In genomic region chr2:201961401-201961800, GRCh38 we compare ENCODE assay signal across 18 cellular contexts.
DNase-seq lines count a peak whose midpoint lies in the region; ATAC-seq and TF ChIP-seq lines count a peak whose summit lies in the region.
"Had no signal": no experiment of that assay in that cellular context is flagged by ENCODE, and none has a peak within 500 bp of the region (broad histone marks: within the 10 kb centered on the region; RNA-seq: fewer than 3 reads in every experiment).

No MANE protein-coding gene starts in this region.

- peaks cover 52% of the 10 kb centered on the region for H3K4me1 Mint-ChIP-seq in neural crest cell
- H3K4me1 Mint-ChIP-seq in stimulated activated effector memory CD8-positive, alpha-beta T cell treated with anti-CD3 and anti-CD28 coated beads, Interleukin-12 subunit alpha, Interleukin-12 subunit beta, amount 100 ng/mL, for 72 hours = peaks cover 6% of the 10 kb centered on the region

- ATAC-seq in stimulated activated effector memory CD8-positive, alpha-beta T cell treated with anti-CD3 and anti-CD28 coated beads, Interleukin-12 subunit alpha, Interleukin-12 subunit beta, amount 100 ng/mL, for 72 hours = peak; percentile 14
- ATAC-seq: A549; CD8-positive, alpha-beta T cell had no signal

- TF ChIP-seq CTCF in neural crest cell (conservative IDR thresholded peaks at IDR 0.05) = no peak
- TF ChIP-seq CTCF in thyroid gland (IDR thresholded peaks at IDR 0.05) = no peak
- TF ChIP-seq CTCF in colonic mucosa (IDR thresholded peaks at IDR 0.05) = no peak

- TF ChIP-seq POLR2A in thyroid gland (IDR thresholded peaks at IDR 0.05) = no peak

- no peaks in the 10 kb centered on the region for H3K9me3 Mint-ChIP-seq in neural crest cell
- no peaks in the 10 kb centered on the region for H3K9me3 Mint-ChIP-seq in stimulated activated effector memory CD8-positive, alpha-beta T cell treated with anti-CD3 and anti-CD28 coated beads, Interleukin-12 subunit alpha, Interleukin-12 subunit beta, amount 100 ng/mL, for 72 hours
- H3K9me3 Mint-ChIP-seq: CD4-positive, alpha-beta T cell; CD8-positive, alpha-beta T cell had no signal

- H3K9ac ChIP-seq in BLaER1 (no peak overlapping the region), Karpas-422 (ENCODE audit: low read length) (peak overlapping the region; percentile 58), colonic mucosa (ENCODE audit: low read depth in 2 of 2, low read length in 2 of 2) (no peak overlapping the region)

- H3K27me3 ChIP-seq in BLaER1 = no peaks in the 10 kb centered on the region
- H3K27me3 ChIP-seq in Karpas-422 (ENCODE audit: low read length) = no peaks in the 10 kb centered on the region
- H3K27me3 ChIP-seq in thyroid gland = no peaks in the 10 kb centered on the region
- H3K27me3 ChIP-seq in colonic mucosa = no peaks in the 10 kb centered on the region

- intact Hi-C loops in thyroid gland (cut with DNase I) = no loop called here
- intact Hi-C loops in colonic mucosa (cut with DNase I) = no loop called here

- no peaks in the 10 kb centered on the region for H3K79me2 ChIP-seq in Karpas-422 (ENCODE audit: low read length)

- 84 to 90% methylated on average over 3 of the region's 3 CpGs for WGBS in thyroid gland, 2 donors

- H3K27ac Mint-ChIP-seq in neural crest cell (ENCODE audit: unreplicated experiment) = peak overlapping the region; percentile 52
- H3K27ac Mint-ChIP-seq in stimulated activated effector memory CD8-positive, alpha-beta T cell treated with anti-CD3 and anti-CD28 coated beads, Interleukin-12 subunit alpha, Interleukin-12 subunit beta, amount 100 ng/mL, for 72 hours = no peak overlapping the region
- H3K27ac Mint-ChIP-seq: B cell; CD4-positive, alpha-beta T cell; CD8-positive, alpha-beta T cell had no signal

- H3K9me3 ChIP-seq in BLaER1 (peaks cover 9% of the 10 kb centered on the region; the same call in 1 of the 2 replicates), Karpas-422 (ENCODE audit: low read length) (no peaks in the 10 kb centered on the region), thyroid gland (no peaks in the 10 kb centered on the region), colonic mucosa (no peaks in the 10 kb centered on the region)
- H3K9me3 ChIP-seq: A549, Caco-2 had no signal

- no peaks in the 10 kb centered on the region for H3K27me3 Mint-ChIP-seq in neural crest cell (ENCODE audit: low read depth)

- H3K36me3 ChIP-seq in BLaER1 (no peaks in the 10 kb centered on the region), Karpas-422 (ENCODE audit: insufficient read depth, low read length) (no peaks in the 10 kb centered on the region), thyroid gland (no peaks in the 10 kb centered on the region), colonic mucosa (no peaks in the 10 kb centered on the region)

- peak overlapping the region; percentile 79 for H3K4me2 ChIP-seq in BLaER1
- H3K4me2 ChIP-seq in Karpas-422 (ENCODE audit: low read depth, low read length, poor library complexity, severe bottlenecking) = peak overlapping the region; percentile 64
- H3K4me2 ChIP-seq: A549 had no signal

- peak overlapping the region; percentile 54; the same call in 1 of the 2 replicates for H3K27ac ChIP-seq in BLaER1
- peak overlapping the region; percentile 88 for H3K27ac ChIP-seq in Karpas-422 (ENCODE audit: low read length)
- H3K27ac ChIP-seq in thyroid gland = no peak overlapping the region
- no peak overlapping the region for H3K27ac ChIP-seq in colonic mucosa
- H3K27ac ChIP-seq: 22Rv1, A549, C4-2B had no signal

- H2AFZ ChIP-seq in Karpas-422 (ENCODE audit: low read length) = peak overlapping the region; percentile 11; the same call in 1 of the 2 replicates

- H3K4me1 ChIP-seq in BLaER1 (peaks cover 64% of the 10 kb centered on the region), Karpas-422 (ENCODE audit: low read length) (peaks cover 59% of the 10 kb centered on the region), thyroid gland (no peaks in the 10 kb centered on the region), colonic mucosa (no peaks in the 10 kb centered on the region)
- H3K4me1 ChIP-seq: A549, Caco-2 had no signal

- H3K9me2 ChIP-seq in Karpas-422 (replicated peaks; ENCODE audit: insufficient read depth, low read length) = no peaks in the 10 kb centered on the region

- H3K36me3 Mint-ChIP-seq in neural crest cell (ENCODE audit: low read depth) = no peaks in the 10 kb centered on the region
- H3K36me3 Mint-ChIP-seq in stimulated activated effector memory CD8-positive, alpha-beta T cell treated with anti-CD3 and anti-CD28 coated beads, Interleukin-12 subunit alpha, Interleukin-12 subunit beta, amount 100 ng/mL, for 72 hours = no peaks in the 10 kb centered on the region
- H3K36me3 Mint-ChIP-seq: CD8-positive, alpha-beta T cell had no signal

- H4K20me1 ChIP-seq in BLaER1 (no peaks in the 10 kb centered on the region), Karpas-422 (ENCODE audit: insufficient read depth, low read depth, low read length) (no peaks in the 10 kb centered on the region)

- DNase-seq in Karpas-422 (peak; percentile 92), neural crest cell (ENCODE audit: low read depth, low spot score) (no peak), thyroid gland (no peak), colonic mucosa (no peak), GOT3 (lab: John Stamatoyannopoulos, UW) (no peak)
- DNase-seq in stimulated activated effector memory CD8-positive, alpha-beta T cell treated with anti-CD3 and anti-CD28 coated beads, Interleukin-12 subunit alpha, Interleukin-12 subunit beta, amount 100 ng/mL, for 72 hours (ENCODE audit: low spot score in 2 of 2) = no peak
- DNase-seq: AML-193; Caco-2; Calu3; CD4-positive, alpha-beta T cell; CD8-positive, alpha-beta T cell; DMS79 treated with DMSO at 0.1 percent for 48 hours; GF-D8 had no signal

- H3K4me3 ChIP-seq in BLaER1 (no peak overlapping the region), Karpas-422 (ENCODE audit: low read length) (peak overlapping the region; percentile 34), thyroid gland (replicated peaks in 1 of 3) (no peak overlapping the region), colonic mucosa (no peak overlapping the region)
- H3K4me3 ChIP-seq: A549 had no signal

- H3K4me3 Mint-ChIP-seq in neural crest cell = peak overlapping the region; percentile 52
- no peak overlapping the region for H3K4me3 Mint-ChIP-seq in stimulated activated effector memory CD8-positive, alpha-beta T cell treated with anti-CD3 and anti-CD28 coated beads, Interleukin-12 subunit alpha, Interleukin-12 subunit beta, amount 100 ng/mL, for 72 hours
- H3K4me3 Mint-ChIP-seq: B cell; CD4-positive, alpha-beta T cell; CD8-positive, alpha-beta T cell had no signal

Comparison
In these comparisons a context has a peak if more than half of its experiments do, and no peak if none do; other contexts are left out.
1. H3K27ac ChIP-seq: peak in BLaER1 (single experiment) and Karpas-422 (single experiment); none in thyroid gland (0 of 3) and colonic mucosa (single experiment).